10 cellular contexts compared by ENCODE assay signal in the genomic region with DNA sequence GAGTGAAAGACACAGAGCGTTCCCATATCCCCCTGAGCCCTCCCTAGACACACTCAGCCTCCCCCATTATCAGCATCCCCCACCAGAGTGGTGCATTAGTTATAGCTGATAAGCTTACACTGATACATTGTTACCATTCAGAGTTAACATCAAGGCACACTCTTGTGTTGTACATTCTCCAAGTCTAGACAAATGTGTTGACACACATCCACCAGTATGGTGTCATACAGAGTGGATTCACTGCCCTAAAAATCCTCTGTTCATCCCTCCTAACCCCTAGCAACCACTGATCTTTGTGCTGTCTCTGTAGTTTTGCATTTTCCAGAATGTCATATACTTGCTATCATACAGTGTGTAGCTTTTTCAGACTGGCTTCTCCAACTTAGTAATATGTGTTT.
DNase-seq lines count a peak whose midpoint lies in the region; ATAC-seq and TF ChIP-seq lines count a peak whose summit lies in the region.
"Had no signal": no experiment of that assay in that cellular context is flagged by ENCODE, and none has a peak within 500 bp of the region (broad histone marks: within the 10 kb centered on the region; RNA-seq: fewer than 3 reads in every experiment).

No MANE protein-coding gene starts in this region.

- peak in 3 of 4 donors; percentile 7 to 20 (median 20) for ATAC-seq in right lobe of liver
- ATAC-seq in thoracic aorta (ENCODE audit: insufficient number of reproducible peaks, low FRiP score, low read depth), result no peak
- no peak for ATAC-seq in GM23338
- ATAC-seq: WTC11 had no signal

- WGBS in right lobe of liver (ENCODE audit: insufficient coverage, low coverage, low lambda C conversion rate, missing lambda C conversion rate), result 71% methylated on average over 1 of the region's 1 CpG

- no peaks in the 10 kb centered on the region for H3K36me3 Mint-ChIP-seq in activated CD4-positive, alpha-beta T cell treated with anti-CD3 and anti-CD28 coated beads, Interleukin-2, amount 10 ng/mL, durations not matched to agents 7 days and 5 days (ENCODE audit: low read depth)
- H3K36me3 Mint-ChIP-seq in GM23338 (ENCODE audit: low read depth), result no peaks in the 10 kb centered on the region
- H3K36me3 Mint-ChIP-seq: WTC11 had no signal

- peak overlapping the region; percentile 89 for H3K27ac Mint-ChIP-seq in activated CD4-positive, alpha-beta T cell treated with anti-CD3 and anti-CD28 coated beads, Interleukin-2, amount 10 ng/mL, durations not matched to agents 7 days and 5 days
- no peak overlapping the region for H3K27ac Mint-ChIP-seq in GM23338
- H3K27ac Mint-ChIP-seq: WTC11 had no signal

- no peaks in the 10 kb centered on the region for H3K27me3 Mint-ChIP-seq in activated CD4-positive, alpha-beta T cell treated with anti-CD3 and anti-CD28 coated beads, Interleukin-2, amount 10 ng/mL, durations not matched to agents 7 days and 5 days
- peaks cover 4% of the 10 kb centered on the region for H3K27me3 Mint-ChIP-seq in GM23338 (ENCODE audit: insufficient read depth, low read depth, poor library complexity)

- no peaks in the 10 kb centered on the region for H3K79me2 ChIP-seq in GM23338 (replicated peaks; ENCODE audit: insufficient read depth)
- H3K79me2 ChIP-seq: parathyroid adenoma had no signal

- H3K27me3 ChIP-seq in right lobe of liver (no peaks in the 10 kb centered on the region), thoracic aorta (replicated peaks; ENCODE audit: insufficient read depth) (no peaks in the 10 kb centered on the region), GM23338 (ENCODE audit: insufficient read depth) (no peaks in the 10 kb centered on the region)

- H3K36me3 ChIP-seq in right lobe of liver, result no peaks in the 10 kb centered on the region
- H3K36me3 ChIP-seq in thoracic aorta, result no peaks in the 10 kb centered on the region
- H3K36me3 ChIP-seq in GM23338 (ENCODE audit: insufficient read depth), result no peaks in the 10 kb centered on the region

- H3K4me3 Mint-ChIP-seq in activated CD4-positive, alpha-beta T cell treated with anti-CD3 and anti-CD28 coated beads, Interleukin-2, amount 10 ng/mL, durations not matched to agents 7 days and 5 days, result no peak overlapping the region
- H3K4me3 Mint-ChIP-seq in GM23338, result no peak overlapping the region
- H3K4me3 Mint-ChIP-seq: WTC11 had no signal

- no peaks in the 10 kb centered on the region for H3K9me3 ChIP-seq in right lobe of liver
- no peaks in the 10 kb centered on the region for H3K9me3 ChIP-seq in thoracic aorta

- H3K9me2 ChIP-seq in GM23338 (ENCODE audit: insufficient read depth), result no peaks in the 10 kb centered on the region

- H3F3A ChIP-seq in GM23338 (replicated peaks; ENCODE audit: low read depth), result no peaks in the 10 kb centered on the region

- TF ChIP-seq CTCF in right lobe of liver (IDR thresholded peaks at IDR 0.05) (no peak), thoracic aorta (IDR thresholded peaks at IDR 0.05) (no peak), GM23338 (conservative IDR thresholded peaks at IDR 0.05; ENCODE audit: low read depth in 2 of 2) (no peak)

- intact Hi-C loops in right lobe of liver (cut with DNase I), result no loop called here

- H4K20me1 ChIP-seq in GM23338 (replicated peaks; ENCODE audit: insufficient read depth), result no peaks in the 10 kb centered on the region

- TF ChIP-seq POLR2A in right lobe of liver (IDR thresholded peaks at IDR 0.05), result no peak

- CTCF ChIA-PET in activated CD4-positive, alpha-beta T cell treated with anti-CD3 and anti-CD28 coated beads, Interleukin-2, amount 10 ng/mL, durations not matched to agents 7 days and 5 days (lab: Charles Lee), result no interaction called here

- H3K27ac ChIP-seq in angular gyrus (ENCODE audit: low read depth, low read length) (peak overlapping the region; percentile 82), right lobe of liver (peak overlapping the region; percentile 70 to 90 (median 86)), thoracic aorta (peak overlapping the region; percentile 91 to 93), GM23338 (ENCODE audit: low read depth) (no peak overlapping the region)

- peaks cover 0 to 7% (median 3%) of the 10 kb centered on the region in 4 donors for H3K4me1 ChIP-seq in right lobe of liver
- peaks cover 6 to 19% of the 10 kb centered on the region in 2 donors for H3K4me1 ChIP-seq in thoracic aorta (ENCODE audit: control insufficient read depth in 1 of 2, low read depth in 2 of 2)
- H3K4me1 ChIP-seq in GM23338 (ENCODE audit: insufficient read depth), result no peaks in the 10 kb centered on the region
- H3K4me1 ChIP-seq: parathyroid adenoma had no signal

- peak overlapping the region in 2 of 3 donors; percentile 14 to 32 for H3K4me3 ChIP-seq in right lobe of liver
- peak overlapping the region; percentile 71 for H3K4me3 ChIP-seq in thoracic aorta
- H3K4me3 ChIP-seq in GM23338, result no peak overlapping the region

- H3K4me1 Mint-ChIP-seq in activated CD4-positive, alpha-beta T cell treated with anti-CD3 and anti-CD28 coated beads, Interleukin-2, amount 10 ng/mL, durations not matched to agents 7 days and 5 days, result peaks cover 15% of the 10 kb centered on the region
- H3K4me1 Mint-ChIP-seq in GM23338, result 0 out of 3 replicates have a peak, but pooled peaks cover under 1% of the 10 kb centered on the region

- in situ Hi-C loops in KBM-7 (cut with MboI; ENCODE audit: low pct_unique_long_range_greater_than_20kb, low sequenced_read_pairs) (no loop called here), ACHN (cut with HindIII; ENCODE audit: low pct_ligation_motif_present, low pct_unique_long_range_greater_than_20kb, low sequenced_read_pairs) (no loop called here)

- no peaks in the 10 kb centered on the region for H3K9me3 Mint-ChIP-seq in activated CD4-positive, alpha-beta T cell treated with anti-CD3 and anti-CD28 coated beads, Interleukin-2, amount 10 ng/mL, durations not matched to agents 7 days and 5 days
- H3K9me3 Mint-ChIP-seq in GM23338, result no peaks in the 10 kb centered on the region
- H3K9me3 Mint-ChIP-seq: WTC11 had no signal

- H2AFZ ChIP-seq in GM23338, result no peak overlapping the region
- H2AFZ ChIP-seq: parathyroid adenoma had no signal

- POLR2A ChIA-PET in activated CD4-positive, alpha-beta T cell treated with anti-CD3 and anti-CD28 coated beads, Interleukin-2, amount 10 ng/mL, durations not matched to agents 7 days and 5 days (lab: Charles Lee), result no interaction called here

- no peak for DNase-seq in activated CD4-positive, alpha-beta T cell treated with anti-CD3 and anti-CD28 coated beads, Interleukin-2, amount 10 ng/mL, durations not matched to agents 7 days and 5 days
- DNase-seq in activated CD4-positive, alpha-beta T cell treated with anti-CD3 and anti-CD28 coated beads, Interleukin-2, amount 50 U/mL, for 4 hours, result no peak
- DNase-seq in right lobe of liver (no peak), thoracic aorta (ENCODE audit: low spot score) (no peak), KBM-7 (no peak), ACHN (no peak), GM23338 (ENCODE audit: low spot score) (no peak)

- no peak overlapping the region for H3K4me2 ChIP-seq in GM23338

TF ChIP-seq in GM23338, 12 proteins besides CTCF, POLR2A, EP300 and RAD21:
- no peak for TF ChIP-seq ZNF331 (CRISPR knock-in tag; IDR thresholded peaks at IDR 0.05; ENCODE audit: low read depth)
- TF ChIP-seq EZH2 (IDR thresholded peaks at IDR 0.05; ENCODE audit: low read depth, unreplicated experiment), result no peak
- TF ChIP-seq REST (IDR thresholded peaks at IDR 0.05; ENCODE audit: unreplicated experiment), result no peak
- TF ChIP-seq, protein P1, sequence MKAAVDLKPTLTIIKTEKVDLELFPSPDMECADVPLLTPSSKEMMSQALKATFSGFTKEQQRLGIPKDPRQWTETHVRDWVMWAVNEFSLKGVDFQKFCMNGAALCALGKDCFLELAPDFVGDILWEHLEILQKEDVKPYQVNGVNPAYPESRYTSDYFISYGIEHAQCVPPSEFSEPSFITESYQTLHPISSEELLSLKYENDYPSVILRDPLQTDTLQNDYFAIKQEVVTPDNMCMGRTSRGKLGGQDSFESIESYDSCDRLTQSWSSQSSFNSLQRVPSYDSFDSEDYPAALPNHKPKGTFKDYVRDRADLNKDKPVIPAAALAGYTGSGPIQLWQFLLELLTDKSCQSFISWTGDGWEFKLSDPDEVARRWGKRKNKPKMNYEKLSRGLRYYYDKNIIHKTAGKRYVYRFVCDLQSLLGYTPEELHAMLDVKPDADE (IDR thresholded peaks at IDR 0.05), result no peak
- TF ChIP-seq NANOG (IDR thresholded peaks at IDR 0.05; ENCODE audit: borderline replicate concordance), result no peak
- no peak for TF ChIP-seq ZNF114 (CRISPR knock-in tag; IDR thresholded peaks at IDR 0.05)
- no peak for TF ChIP-seq EZH2phosphoT487 (IDR thresholded peaks at IDR 0.05; ENCODE audit: unreplicated experiment)
- no peak for TF ChIP-seq CREB1 (CRISPR knock-in tag; IDR thresholded peaks at IDR 0.05; ENCODE audit: low read depth)

Comparison
In these comparisons a context has a peak if more than half of its experiments do, and no peak if none do; other contexts are left out.
1. ATAC-seq: peak in right lobe of liver (3 of 4); none in thoracic aorta (single experiment) and GM23338 (single experiment).